In the genomic region with DNA sequence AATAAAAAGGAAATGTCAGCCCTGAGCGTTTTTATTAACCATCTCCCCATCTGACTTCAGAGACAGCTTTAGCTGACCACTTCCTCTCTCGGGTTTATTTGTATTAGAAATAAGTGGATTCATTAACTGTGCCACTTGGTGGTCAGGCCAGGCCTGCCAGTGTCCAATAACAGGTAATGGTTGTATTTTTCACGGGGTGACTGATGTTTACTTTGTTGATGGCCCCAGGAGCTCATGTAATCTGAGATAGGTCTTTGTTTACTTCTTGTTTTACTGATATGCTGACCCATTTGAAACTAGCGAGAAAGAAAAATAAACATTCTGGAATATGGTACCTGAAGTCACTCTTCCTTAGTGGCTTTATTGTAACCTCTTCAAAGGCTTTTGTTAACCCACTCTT, we compare ENCODE assay signal across 14 cellular contexts.
A peak's percentile ranks its signal among the peaks of the same experiment; 100 is the strongest.
DNase-seq lines count a peak whose midpoint lies in the region; ATAC-seq and TF ChIP-seq lines count a peak whose summit lies in the region.
"Had no signal": no experiment of that assay in that cellular context is flagged by ENCODE, and none has a peak within 500 bp of the region (broad histone marks: within the 10 kb centered on the region; RNA-seq: fewer than 3 reads in every experiment).

No MANE protein-coding gene starts in this region.

- H3K27me3 ChIP-seq in HCT116 (ENCODE audit: insufficient read depth, low read length) (no peaks in the 10 kb centered on the region), endocrine pancreas (ENCODE audit: control insufficient read depth, insufficient read depth, low read length) (no peaks in the 10 kb centered on the region), trophoblast cell (ENCODE audit: insufficient read depth, low read length) (no peaks in the 10 kb centered on the region)
- H3K27me3 ChIP-seq: right lobe of liver had no signal

- no peak overlapping the region for H4K12ac ChIP-seq in trophoblast cell (ENCODE audit: low read depth, low read length)

- H2BK120ac ChIP-seq in trophoblast cell (ENCODE audit: insufficient read depth, low read length, poor library complexity): no peak overlapping the region

- POLR2A ChIA-PET in HCT116 (lab: Charles Lee): interaction anchor here (1.4 kb wide), 1 partner anchor 9 kb away, joined by 3 read pairs; no protein-coding TSS in a partner anchor

- intact Hi-C loops in HCT116 (cut with micrococcal nuclease): no loop called here

- H3K4ac ChIP-seq in trophoblast cell (ENCODE audit: low read depth, low read length): no peak overlapping the region

- H2BK12ac ChIP-seq in trophoblast cell (ENCODE audit: low read length): no peak overlapping the region

- no peak for TF ChIP-seq POLR2A in HCT116 (IDR thresholded peaks at IDR 0.05; ENCODE audit: borderline replicate concordance, extremely low read depth, insufficient read depth, insufficient read length)

- H3K18ac ChIP-seq in trophoblast cell (ENCODE audit: low read length): no peak overlapping the region

- H2BK5ac ChIP-seq in trophoblast cell (ENCODE audit: low read depth, low read length, poor library complexity): no peak overlapping the region

- H3K9ac ChIP-seq in HCT116 (ENCODE audit: low read length): no peak overlapping the region
- H3K9ac ChIP-seq in endocrine pancreas (ENCODE audit: control insufficient read depth, insufficient read depth, low read length): no peak overlapping the region
- no peak overlapping the region for H3K9ac ChIP-seq in trophoblast cell (ENCODE audit: low read length)

- peak overlapping the region; percentile 52 for H3K4me2 ChIP-seq in HCT116 (ENCODE audit: low read length)
- no peak overlapping the region for H3K4me2 ChIP-seq in trophoblast cell (ENCODE audit: low read length)

- H3K4me1 ChIP-seq in HCT116 (ENCODE audit: control insufficient read depth in 1 of 2, insufficient read depth in 2 of 2, low read length in 2 of 2): peaks cover 23 to 31% of the 10 kb centered on the region in 2 experiments; a peak in 3 of 4 replicates
- H3K4me1 ChIP-seq in endocrine pancreas (ENCODE audit: control insufficient read depth, insufficient read depth, low read length): peaks cover 15% of the 10 kb centered on the region
- H3K4me1 ChIP-seq in trophoblast cell (ENCODE audit: control insufficient read depth in 1 of 2, insufficient read depth in 2 of 2, low read length in 2 of 2): no peaks in the 10 kb centered on the region

- H3K36me3 ChIP-seq in HCT116 (ENCODE audit: control insufficient read depth in 1 of 2, insufficient read depth in 2 of 2, low read length in 2 of 2): no peaks in the 10 kb centered on the region
- peaks cover 2% of the 10 kb centered on the region for H3K36me3 ChIP-seq in endocrine pancreas (ENCODE audit: control insufficient read depth, insufficient read depth, low read length)
- H3K36me3 ChIP-seq in trophoblast cell (ENCODE audit: control insufficient read depth in 1 of 2, insufficient read depth in 2 of 2, low read length in 2 of 2): no peaks in the 10 kb centered on the region
- H3K36me3 ChIP-seq: right lobe of liver had no signal

- no peaks in the 10 kb centered on the region for H4K20me1 ChIP-seq in HCT116 (ENCODE audit: insufficient read depth)

- H3K79me2 ChIP-seq in HCT116 (ENCODE audit: insufficient read depth, low read length) (no peaks in the 10 kb centered on the region), trophoblast cell (ENCODE audit: control insufficient read depth, insufficient read depth, low read length, poor library complexity) (no peaks in the 10 kb centered on the region)

- peak; percentile 82 for ATAC-seq in HCT116
- ATAC-seq: T-cell had no signal

- H3K4me3 ChIP-seq in HCT116 (replicated peaks in 1 of 2; ENCODE audit: low read depth in 1 of 2, low read length in 2 of 2): no peak overlapping the region; a peak in 1 of 4 replicates
- peak overlapping the region; percentile 29 for H3K4me3 ChIP-seq in endocrine pancreas (ENCODE audit: control insufficient read depth, insufficient read depth, low read length)
- no peak overlapping the region for H3K4me3 ChIP-seq in trophoblast cell (ENCODE audit: low read depth, low read length)
- H3K4me3 ChIP-seq: right lobe of liver had no signal

- H4K8ac ChIP-seq in trophoblast cell (ENCODE audit: low read depth, low read length): no peak overlapping the region

- no peak overlapping the region for H3K23ac ChIP-seq in trophoblast cell (ENCODE audit: low read length)

- DNase-seq in COLO668 (lab: John Stamatoyannopoulos, UW; ENCODE audit: unreplicated experiment) (peak; percentile 48), HCT116 (ENCODE audit: low read depth, low spot score) (peak; percentile 35), NCI-H2196 (lab: John Stamatoyannopoulos, UW; ENCODE audit: unreplicated experiment) (peak; percentile 88), NAMALWA (ENCODE audit: low spot score) (no peak), NCI-H82 (lab: John Stamatoyannopoulos, UW) (no peak), trophoblast cell (no peak)
- DNase-seq in stimulated activated CD4-positive, alpha-beta T cell treated with anti-CD3 and anti-CD28 coated beads, Interleukin-4, amount 100 ng/mL, for 4 hours: no peak
- DNase-seq: activated CD4-positive, alpha-beta memory T cell treated with anti-CD3 and anti-CD28 coated beads for 36 hours; activated naive CD4-positive, alpha-beta T cell treated with Interleukin-2 at 50 U/mL for 16 hours; GDM1; NCI-H524; right lobe of liver; T-cell had no signal

- BruUV-seq in HCT116 (replicated peaks; lab: Mats Ljungman, UMichigan): no TSS peak

- H3K9me2 ChIP-seq in HCT116 (ENCODE audit: insufficient read depth): no peaks in the 10 kb centered on the region

- peak overlapping the region; percentile 7; the same call in 1 of the 2 replicates for H3K27ac ChIP-seq in HCT116 (ENCODE audit: low read depth, low read length)
- H3K27ac ChIP-seq in trophoblast cell (ENCODE audit: low read depth, low read length): no peak overlapping the region
- H3K27ac ChIP-seq: right lobe of liver had no signal

- RAD21 ChIA-PET in HCT116 (lab: Charles Lee; ENCODE audit: low non-redundant PET in 1 of 2, low total read pairs in 2 of 2, uncharacterized antibody in 2 of 2, unreplicated experiment in 2 of 2): no interaction called here

- TF ChIP-seq CTCF in HCT116 (IDR thresholded peaks at IDR 0.05 in 2 of 3, conservative IDR thresholded peaks at IDR 0.05 in 1 of 3; ENCODE audit: borderline replicate concordance in 1 of 3, insufficient read depth in 1 of 3, low read depth in 2 of 3, low read length in 2 of 3): no peak

- no peak for TF ChIP-seq RAD21 in HCT116 (IDR thresholded peaks at IDR 0.05; ENCODE audit: low read depth)

- H3K79me1 ChIP-seq in trophoblast cell (ENCODE audit: low read length): no peaks in the 10 kb centered on the region

- H2AFZ ChIP-seq in HCT116 (ENCODE audit: low read depth, low read length, poor library complexity, severe bottlenecking): peak overlapping the region; percentile 97
- H2AFZ ChIP-seq in trophoblast cell (ENCODE audit: insufficient read depth, low read length, poor library complexity): no peak overlapping the region

- CTCF ChIA-PET in HCT116 (lab: Charles Lee): no interaction called here

- no peak overlapping the region for H4K91ac ChIP-seq in trophoblast cell (ENCODE audit: low read depth, low read length)

- H3K9me3 ChIP-seq in HCT116 (ENCODE audit: control insufficient read depth in 1 of 2, insufficient read depth in 1 of 2, low read depth in 1 of 2, low read length in 2 of 2): no peaks in the 10 kb centered on the region
- H3K9me3 ChIP-seq in endocrine pancreas (ENCODE audit: control insufficient read depth, low read length): no peaks in the 10 kb centered on the region
- no peaks in the 10 kb centered on the region for H3K9me3 ChIP-seq in trophoblast cell (ENCODE audit: insufficient read depth, low read depth, low read length)
- H3K9me3 ChIP-seq: right lobe of liver had no signal

- no peak overlapping the region for H3K14ac ChIP-seq in trophoblast cell (ENCODE audit: low read length)

- no CpG with 5 or more reads among the region's 4 CpGs for WGBS in trophoblast cell (ENCODE audit: extremely low coverage, insufficient coverage, insufficient read length)

- H2AK5ac ChIP-seq in trophoblast cell (ENCODE audit: low read length): no peak overlapping the region

TF ChIP-seq in HCT116, 20 proteins besides CTCF, POLR2A, EP300 and RAD21 (continues in another document):
- TF ChIP-seq EGR1 (IDR thresholded peaks at IDR 0.05; ENCODE audit: low read depth): no peak
- no peak for TF ChIP-seq SRF (IDR thresholded peaks at IDR 0.05; ENCODE audit: low read depth)
- TF ChIP-seq, protein P1, sequence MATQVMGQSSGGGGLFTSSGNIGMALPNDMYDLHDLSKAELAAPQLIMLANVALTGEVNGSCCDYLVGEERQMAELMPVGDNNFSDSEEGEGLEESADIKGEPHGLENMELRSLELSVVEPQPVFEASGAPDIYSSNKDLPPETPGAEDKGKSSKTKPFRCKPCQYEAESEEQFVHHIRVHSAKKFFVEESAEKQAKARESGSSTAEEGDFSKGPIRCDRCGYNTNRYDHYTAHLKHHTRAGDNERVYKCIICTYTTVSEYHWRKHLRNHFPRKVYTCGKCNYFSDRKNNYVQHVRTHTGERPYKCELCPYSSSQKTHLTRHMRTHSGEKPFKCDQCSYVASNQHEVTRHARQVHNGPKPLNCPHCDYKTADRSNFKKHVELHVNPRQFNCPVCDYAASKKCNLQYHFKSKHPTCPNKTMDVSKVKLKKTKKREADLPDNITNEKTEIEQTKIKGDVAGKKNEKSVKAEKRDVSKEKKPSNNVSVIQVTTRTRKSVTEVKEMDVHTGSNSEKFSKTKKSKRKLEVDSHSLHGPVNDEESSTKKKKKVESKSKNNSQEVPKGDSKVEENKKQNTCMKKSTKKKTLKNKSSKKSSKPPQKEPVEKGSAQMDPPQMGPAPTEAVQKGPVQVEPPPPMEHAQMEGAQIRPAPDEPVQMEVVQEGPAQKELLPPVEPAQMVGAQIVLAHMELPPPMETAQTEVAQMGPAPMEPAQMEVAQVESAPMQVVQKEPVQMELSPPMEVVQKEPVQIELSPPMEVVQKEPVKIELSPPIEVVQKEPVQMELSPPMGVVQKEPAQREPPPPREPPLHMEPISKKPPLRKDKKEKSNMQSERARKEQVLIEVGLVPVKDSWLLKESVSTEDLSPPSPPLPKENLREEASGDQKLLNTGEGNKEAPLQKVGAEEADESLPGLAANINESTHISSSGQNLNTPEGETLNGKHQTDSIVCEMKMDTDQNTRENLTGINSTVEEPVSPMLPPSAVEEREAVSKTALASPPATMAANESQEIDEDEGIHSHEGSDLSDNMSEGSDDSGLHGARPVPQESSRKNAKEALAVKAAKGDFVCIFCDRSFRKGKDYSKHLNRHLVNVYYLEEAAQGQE (IDR thresholded peaks at IDR 0.05; ENCODE audit: low read depth): no peak
- TF ChIP-seq MAX (IDR thresholded peaks at IDR 0.05): no peak
- no peak for TF ChIP-seq FOSL1 (IDR thresholded peaks at IDR 0.05; ENCODE audit: low read depth)
- no peak for TF ChIP-seq ELF1 (IDR thresholded peaks at IDR 0.05; ENCODE audit: borderline replicate concordance, low read depth)
- TF ChIP-seq ZFX (IDR thresholded peaks at IDR 0.05): no peak
- no peak for TF ChIP-seq SP1 (IDR thresholded peaks at IDR 0.05; ENCODE audit: low read depth)
- TF ChIP-seq YY1 (IDR thresholded peaks at IDR 0.05; ENCODE audit: extremely low read depth, insufficient replicate concordance, low read depth, low read length): no peak

Comparison
In these comparisons a context has a peak if more than half of its experiments do, and no peak if none do; other contexts are left out.
1. DNase-seq: peak in COLO668 (single experiment), HCT116 (single experiment) and NCI-H2196 (single experiment); none in NAMALWA (single experiment), NCI-H82 (single experiment), stimulated activated CD4-positive, alpha-beta T cell treated with anti-CD3 and anti-CD28 coated beads, Interleukin-4, amount 100 ng/mL, for 4 hours (0 of 2) and trophoblast cell (0 of 2).